19 cellular contexts compared by ENCODE assay signal in the genomic region with DNA sequence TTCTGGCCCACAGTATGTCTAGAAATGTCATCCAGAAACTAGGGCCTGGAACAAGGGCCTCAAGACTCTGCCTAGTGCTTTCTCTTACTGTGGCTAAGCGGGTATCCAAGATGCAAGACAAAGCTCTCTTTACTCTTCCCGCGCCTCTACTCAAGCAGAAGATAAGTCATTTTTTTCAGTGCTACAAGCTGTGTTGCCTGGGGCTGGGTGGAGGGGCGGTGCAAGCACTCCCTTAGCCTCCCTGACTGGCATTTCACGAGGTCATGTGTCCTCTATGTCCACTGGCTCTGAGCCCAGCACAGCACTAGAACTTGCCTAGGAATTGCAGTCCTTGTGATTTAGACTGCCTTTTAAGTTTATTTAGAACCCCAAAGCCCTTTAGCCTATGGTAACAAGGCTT.
DNase-seq lines count a peak whose midpoint lies in the region; ATAC-seq and TF ChIP-seq lines count a peak whose summit lies in the region.
"Had no signal": no experiment of that assay in that cellular context is flagged by ENCODE, and none has a peak within 500 bp of the region (broad histone marks: within the 10 kb centered on the region; RNA-seq: fewer than 3 reads in every experiment).

No MANE protein-coding gene starts in this region.

- TF ChIP-seq CTCF in RWPE2 (IDR thresholded peaks at IDR 0.05; ENCODE audit: poor library complexity, severe bottlenecking) (no peak), fibroblast of pulmonary artery (IDR thresholded peaks at IDR 0.05; ENCODE audit: low read length, missing control alignments) (no peak), Peyer's patch (IDR thresholded peaks at IDR 0.05) (no peak)

- no peak overlapping the region for H3K9ac ChIP-seq in neuronal stem cell (ENCODE audit: low read depth, low read length, poor library complexity)

- no peak overlapping the region for H4K91ac ChIP-seq in neuronal stem cell (ENCODE audit: low read depth, low read length, poor library complexity)

- H3K18ac ChIP-seq in neuronal stem cell (ENCODE audit: low read length): peak overlapping the region; percentile 28

- H3K36me3 ChIP-seq in RWPE2 (ENCODE audit: low read depth) (no peaks in the 10 kb centered on the region), neuronal stem cell (replicated peaks in 1 of 2; ENCODE audit: control insufficient read depth in 2 of 2, insufficient read depth in 2 of 2, low read length in 2 of 2) (no peaks in the 10 kb centered on the region), Peyer's patch (no peaks in the 10 kb centered on the region)
- H3K36me3 ChIP-seq: right lobe of liver, uterus had no signal

- H2BK15ac ChIP-seq in neuronal stem cell (ENCODE audit: low read length): no peak overlapping the region

- H2AFZ ChIP-seq in neuronal stem cell (ENCODE audit: low read length): no peak overlapping the region

- no peak overlapping the region for H3K4me2 ChIP-seq in neuronal stem cell (ENCODE audit: insufficient read depth, low read length, poor library complexity, severe bottlenecking)

- no peak overlapping the region for H3K14ac ChIP-seq in neuronal stem cell (ENCODE audit: low read length)

- no peak overlapping the region for H2BK120ac ChIP-seq in neuronal stem cell (ENCODE audit: low read depth, low read length)

- no peak for TF ChIP-seq POLR2A in Peyer's patch (IDR thresholded peaks at IDR 0.05)

- H3K4ac ChIP-seq in neuronal stem cell (ENCODE audit: low read length): no peak overlapping the region

- H2BK5ac ChIP-seq in neuronal stem cell (ENCODE audit: low read length): no peak overlapping the region

- H3K27ac ChIP-seq in RWPE2 (ENCODE audit: poor library complexity, severe bottlenecking) (no peak overlapping the region), neuronal stem cell (replicated peaks; ENCODE audit: low read length) (no peak overlapping the region), Peyer's patch (no peak overlapping the region)
- H3K27ac ChIP-seq: right lobe of liver, uterus had no signal

- H3K4me1 ChIP-seq in RWPE2 (ENCODE audit: insufficient read depth, poor library complexity, severe bottlenecking) (no peaks in the 10 kb centered on the region), neuronal stem cell (ENCODE audit: control insufficient read depth in 2 of 2, insufficient read depth in 1 of 2, low read depth in 1 of 2, low read length in 2 of 2) (no peaks in the 10 kb centered on the region), Peyer's patch (no peaks in the 10 kb centered on the region)
- H3K4me1 ChIP-seq: right lobe of liver, uterus had no signal

- H2BK12ac ChIP-seq in neuronal stem cell (ENCODE audit: low read length): no peak overlapping the region

- H3K4me3 ChIP-seq in RWPE2 (ENCODE audit: severe bottlenecking) (no peak overlapping the region), fibroblast of pulmonary artery (replicated peaks; ENCODE audit: low read depth, low read length) (no peak overlapping the region), neuronal stem cell (ENCODE audit: low read length in 2 of 2) (no peak overlapping the region), Peyer's patch (no peak overlapping the region)
- H3K4me3 ChIP-seq: right lobe of liver, uterus had no signal

- DNase-seq in ELF-1 (ENCODE audit: low read depth, low spot score) (peak; percentile 62), RWPE2 (ENCODE audit: low spot score) (no peak), fibroblast of pulmonary artery (ENCODE audit: low read depth) (peak; percentile 2), neuronal stem cell (ENCODE audit: low spot score) (no peak), SHP77 treated with DMSO at 0.1 percent for 48 hours (lab: John Stamatoyannopoulos, UW) (no peak), Peyer's patch (no peak), NCI-H2029 treated with DMSO at 0.1 percent for 48 hours (lab: John Stamatoyannopoulos, UW) (no peak)
- DNase-seq: activated CD4-positive, alpha-beta T cell treated with anti-CD3 and anti-CD28 coated beads for 4 hours; COR-L47; EL; foreskin fibroblast; H7; NCI-H1048; NCI-H2029; NCI-H774; right lobe of liver; stimulated activated CD4-positive, alpha-beta T cell treated with anti-CD3 and anti-CD28 coated beads, Interleukin-1b, Interleukin-23, amount 100 ng/mL, for 48 hours; uterus had no signal

- H3K9me3 ChIP-seq in RWPE2 (ENCODE audit: severe bottlenecking): no peaks in the 10 kb centered on the region
- H3K9me3 ChIP-seq in neuronal stem cell (replicated peaks in 1 of 2; ENCODE audit: control insufficient read depth in 2 of 2, insufficient read depth in 1 of 2, low read depth in 1 of 2, low read length in 2 of 2): no peaks in the 10 kb centered on the region
- no peaks in the 10 kb centered on the region for H3K9me3 ChIP-seq in Peyer's patch
- H3K9me3 ChIP-seq: right lobe of liver, uterus had no signal

- no peaks in the 10 kb centered on the region for H3K27me3 ChIP-seq in RWPE2 (ENCODE audit: insufficient read depth, poor library complexity, severe bottlenecking)
- H3K27me3 ChIP-seq in neuronal stem cell (ENCODE audit: control insufficient read depth in 3 of 3, insufficient read depth in 3 of 3, low read depth in 1 of 3, low read length in 3 of 3): no peaks in the 10 kb centered on the region
- no peaks in the 10 kb centered on the region for H3K27me3 ChIP-seq in Peyer's patch
- H3K27me3 ChIP-seq: right lobe of liver, uterus had no signal

- no peak overlapping the region for H4K8ac ChIP-seq in neuronal stem cell (ENCODE audit: low read depth, low read length)

- H3K23ac ChIP-seq in neuronal stem cell (ENCODE audit: low read depth, low read length, poor library complexity): no peak overlapping the region

- WGBS in neuronal stem cell (ENCODE audit: extremely low coverage in 2 of 2, insufficient read length in 2 of 2, insufficient replicate concordance in 1 of 2), 2 donors: no CpG with 5 or more reads among the region's 5 CpGs

- no peaks in the 10 kb centered on the region for H3K79me1 ChIP-seq in neuronal stem cell (ENCODE audit: low read depth, low read length)

- ATAC-seq in RWPE2 (ENCODE audit: low read depth) (0 out of 3 replicates have a peak, but pooled peaks have one; percentile 14), GM19324 (IDR thresholded peaks at IDR 0.05; ENCODE audit: low FRiP score, unreplicated experiment) (no peak)
- ATAC-seq: right lobe of liver had no signal

- H2AK5ac ChIP-seq in neuronal stem cell (ENCODE audit: low read depth, low read length): no peak overlapping the region

Comparison
In these comparisons a context has a peak if more than half of its experiments do, and no peak if none do; other contexts are left out.
1. DNase-seq: peak in ELF-1 (single experiment) and fibroblast of pulmonary artery (single experiment); none in RWPE2 (single experiment), neuronal stem cell (single experiment), SHP77 treated with DMSO at 0.1 percent for 48 hours (single experiment), Peyer's patch (0 of 3) and NCI-H2029 treated with DMSO at 0.1 percent for 48 hours (single experiment).